14 cellular contexts compared by ENCODE assay signal in genomic region chr13:59038824-59039223, GRCh38.
DNase-seq lines count a peak whose midpoint lies in the region; ATAC-seq and TF ChIP-seq lines count a peak whose summit lies in the region.
"Had no signal": no experiment of that assay in that cellular context is flagged by ENCODE, and none has a peak within 500 bp of the region (broad histone marks: within the 10 kb centered on the region; RNA-seq: fewer than 3 reads in every experiment).

No MANE protein-coding gene starts in this region.

- no peaks in the 10 kb centered on the region for H3K27me3 ChIP-seq in ovary
- H3K27me3 ChIP-seq: BLaER1 treated with 17β-estradiol and CSF1 and Interleukin-3, amounts not matched to agents 10 nM and 100 nM had no signal

- no peak for TF ChIP-seq CTCF in ovary (IDR thresholded peaks at IDR 0.05)

- H3K4me3 ChIP-seq in ovary: no peak overlapping the region
- H3K4me3 ChIP-seq: BLaER1 treated with 17β-estradiol and CSF1 and Interleukin-3, amounts not matched to agents 10 nM and 100 nM; coronary artery had no signal

- DNase-seq in DMS79 treated with DMSO at 0.1 percent for 48 hours (lab: John Stamatoyannopoulos, UW): peak; percentile 19
- DNase-seq in NCI-H2171 treated with DMSO at 0.1 percent for 48 hours (lab: John Stamatoyannopoulos, UW): peak; percentile 39
- DNase-seq in astrocyte of the hippocampus (ENCODE audit: low read depth, low spot score): peak; percentile 67
- DNase-seq in non-pigmented ciliary epithelial cell (ENCODE audit: low read depth): peak; percentile 18
- DNase-seq in ovary: no peak
- DNase-seq in head of caudate nucleus: no peak
- no peak for DNase-seq in posterior cingulate gyrus
- DNase-seq: activated naive CD8-positive, alpha-beta T cell treated with anti-CD3 and anti-CD28 coated beads, Interleukin-2, amount 10 ng/mL, durations not matched to agents 7 days and 5 days; stimulated activated naive CD4-positive, alpha-beta T cell treated with Interleukin-2 at 50 U/mL for 16 hours had no signal

- no peaks in the 10 kb centered on the region for H3K4me1 ChIP-seq in ovary (ENCODE audit: insufficient read depth)
- H3K4me1 ChIP-seq: BLaER1 treated with 17β-estradiol and CSF1 and Interleukin-3, amounts not matched to agents 10 nM and 100 nM had no signal

- no peak overlapping the region for H3K27ac ChIP-seq in ovary
- H3K27ac ChIP-seq: BLaER1 treated with 17β-estradiol and CSF1 and Interleukin-3, amounts not matched to agents 10 nM and 100 nM; coronary artery; HL-60 had no signal

- ATAC-seq in HG02852 (IDR thresholded peaks at IDR 0.05; ENCODE audit: unreplicated experiment): no peak
- ATAC-seq: activated CD4-positive, CD25-positive, alpha-beta regulatory T cell treated with anti-CD3 and anti-CD28 coated beads, Interleukin-2, amount 50 U/mL, for 24 hours had no signal

- TF ChIP-seq EP300 in ovary (IDR thresholded peaks at IDR 0.05): no peak

- intact Hi-C loops in ovary (cut with DNase I) (no loop called here), head of caudate nucleus (cut with DNase I) (no loop called here), posterior cingulate gyrus (cut with DNase I) (no loop called here)

- no peaks in the 10 kb centered on the region for H3K9me3 ChIP-seq in ovary
- H3K9me3 ChIP-seq: BLaER1 treated with 17β-estradiol and CSF1 and Interleukin-3, amounts not matched to agents 10 nM and 100 nM had no signal

- 66 to 85% (median 85%) methylated on average over 1 of the region's 1 CpG for WGBS in ovary, 3 donors

- no peak for TF ChIP-seq POLR2A in ovary (IDR thresholded peaks at IDR 0.05)

- no peaks in the 10 kb centered on the region for H3K36me3 ChIP-seq in ovary
- H3K36me3 ChIP-seq: BLaER1 treated with 17β-estradiol and CSF1 and Interleukin-3, amounts not matched to agents 10 nM and 100 nM had no signal

Comparison
In these comparisons a context has a peak if more than half of its experiments do, and no peak if none do; other contexts are left out.
1. DNase-seq: peak in DMS79 treated with DMSO at 0.1 percent for 48 hours (single experiment), NCI-H2171 treated with DMSO at 0.1 percent for 48 hours (single experiment), astrocyte of the hippocampus (single experiment) and non-pigmented ciliary epithelial cell (single experiment); none in ovary (0 of 5), head of caudate nucleus (0 of 42) and posterior cingulate gyrus (0 of 10).